Comparison of ENCODE assay signal across 9 cellular contexts in genomic region chr19:1262687-1263123, GRCh38. TPM values are rescaled to one million over a fixed set of nuclear protein-coding genes. Genes with fewer than 3 reads are reported as not detected.
DNase-seq lines count a peak whose midpoint lies in the region; ATAC-seq and TF ChIP-seq lines count a peak whose summit lies in the region.
"Had no signal": no experiment of that assay in that cellular context is flagged by ENCODE, and none has a peak within 500 bp of the region (broad histone marks: within the 10 kb centered on the region; RNA-seq: fewer than 3 reads in every experiment).

No MANE protein-coding gene starts in this region.

- POLR2A ChIA-PET in HEK293 (lab: Yijun Ruan, JAX), result interaction anchor here (0.6 to 7.7 kb wide), 4 partner anchors 6 to 1799 kb away, joined by 4 to 407 read pairs (median 22); no protein-coding TSS in a partner anchor

- CTCF ChIA-PET in HEK293 (lab: Yijun Ruan, JAX), result interaction anchor here (11.3 kb wide), 1 partner anchor 18 kb away, joined by 299 read pairs; no protein-coding TSS in a partner anchor

- TF ChIP-seq CTCF in HEK293 (tag by site-specific recombination; IDR thresholded peaks at IDR 0.05), result no peak

- DNase-seq in activated T-helper 1 cell treated with anti-CD3 and anti-CD28 coated beads, Interleukin-12 subunit alpha, Interleukin-12 subunit beta, Interleukin-2, Interleukin-4 antibody, amounts not matched to agents 30 ng/mL and 10 ng/mL and 1 ng/mL, durations not matched to agents 14 hours and 24 hours and 36 hours (ENCODE audit: low spot score), result no peak
- DNase-seq in iPS-NIHi7 (ENCODE audit: extremely low spot score), result peak; percentile 44
- no peak for DNase-seq in head of caudate nucleus
- DNase-seq in effector CD4-positive, alpha-beta T cell, result no peak

- H3K4me3 ChIP-seq in HEK293 (ENCODE audit: low read depth, low read length), result no peak overlapping the region

- peak overlapping the region; percentile 53 for H3K4me3 Mint-ChIP-seq in activated T-helper 1 cell treated with anti-CD3 and anti-CD28 coated beads, Interleukin-12 subunit alpha, Interleukin-12 subunit beta, Interleukin-2, Interleukin-4 antibody, amounts not matched to agents 30 ng/mL and 10 ng/mL and 1 ng/mL, durations not matched to agents 14 hours and 24 hours and 36 hours
- peak overlapping the region; percentile 81 for H3K4me3 Mint-ChIP-seq in stimulated activated memory B cell treated with anti-CD40 and anti-IgM and Interleukin-4, amounts not matched to agents 10 μg/mL and 1 μg/mL and 100 μg/mL, for 72 hours

- peaks cover 42% of the 10 kb centered on the region for H3K4me1 Mint-ChIP-seq in activated T-helper 1 cell treated with anti-CD3 and anti-CD28 coated beads, Interleukin-12 subunit alpha, Interleukin-12 subunit beta, Interleukin-2, Interleukin-4 antibody, amounts not matched to agents 30 ng/mL and 10 ng/mL and 1 ng/mL, durations not matched to agents 14 hours and 24 hours and 36 hours (ENCODE audit: low read depth)
- peaks cover 81% of the 10 kb centered on the region for H3K4me1 Mint-ChIP-seq in stimulated activated memory B cell treated with anti-CD40 and anti-IgM and Interleukin-4, amounts not matched to agents 10 μg/mL and 1 μg/mL and 100 μg/mL, for 72 hours

- no peak for ATAC-seq in stimulated activated memory B cell treated with anti-CD40 and anti-IgM and Interleukin-4, amounts not matched to agents 10 μg/mL and 1 μg/mL and 100 μg/mL, for 72 hours
- ATAC-seq in HG02870 (IDR thresholded peaks at IDR 0.05; ENCODE audit: unreplicated experiment) (no peak), HG02588 (IDR thresholded peaks at IDR 0.05; ENCODE audit: unreplicated experiment) (no peak)

- H3K36me3 Mint-ChIP-seq in activated T-helper 1 cell treated with anti-CD3 and anti-CD28 coated beads, Interleukin-12 subunit alpha, Interleukin-12 subunit beta, Interleukin-2, Interleukin-4 antibody, amounts not matched to agents 30 ng/mL and 10 ng/mL and 1 ng/mL, durations not matched to agents 14 hours and 24 hours and 36 hours (ENCODE audit: low read depth), result peaks cover 17% of the 10 kb centered on the region
- H3K36me3 Mint-ChIP-seq in stimulated activated memory B cell treated with anti-CD40 and anti-IgM and Interleukin-4, amounts not matched to agents 10 μg/mL and 1 μg/mL and 100 μg/mL, for 72 hours, result peaks cover 12% of the 10 kb centered on the region

- H3K27ac ChIP-seq in HEK293 (ENCODE audit: extremely low read depth, low read depth, low read length), result no peak overlapping the region

- no peaks in the 10 kb centered on the region for H3K9me3 Mint-ChIP-seq in activated T-helper 1 cell treated with anti-CD3 and anti-CD28 coated beads, Interleukin-12 subunit alpha, Interleukin-12 subunit beta, Interleukin-2, Interleukin-4 antibody, amounts not matched to agents 30 ng/mL and 10 ng/mL and 1 ng/mL, durations not matched to agents 14 hours and 24 hours and 36 hours
- no peaks in the 10 kb centered on the region for H3K9me3 Mint-ChIP-seq in stimulated activated memory B cell treated with anti-CD40 and anti-IgM and Interleukin-4, amounts not matched to agents 10 μg/mL and 1 μg/mL and 100 μg/mL, for 72 hours

- peaks cover 27% of the 10 kb centered on the region for H3K4me1 ChIP-seq in HEK293 (ENCODE audit: control insufficient read depth, insufficient read depth, low read length)

- no peaks in the 10 kb centered on the region for H3K27me3 Mint-ChIP-seq in activated T-helper 1 cell treated with anti-CD3 and anti-CD28 coated beads, Interleukin-12 subunit alpha, Interleukin-12 subunit beta, Interleukin-2, Interleukin-4 antibody, amounts not matched to agents 30 ng/mL and 10 ng/mL and 1 ng/mL, durations not matched to agents 14 hours and 24 hours and 36 hours (ENCODE audit: insufficient read depth)
- H3K27me3 Mint-ChIP-seq in stimulated activated memory B cell treated with anti-CD40 and anti-IgM and Interleukin-4, amounts not matched to agents 10 μg/mL and 1 μg/mL and 100 μg/mL, for 72 hours, result no peaks in the 10 kb centered on the region

- no peaks in the 10 kb centered on the region for H3K9me3 ChIP-seq in HEK293 (ENCODE audit: control insufficient read depth, insufficient read depth, low read depth, low read length)

- peaks cover 1 to 5% of the 10 kb centered on the region in 2 experiments for H3K36me3 ChIP-seq in HEK293 (ENCODE audit: control insufficient read depth in 2 of 2, insufficient read depth in 1 of 2, low read length in 2 of 2)

- intact Hi-C loops in activated T-helper 1 cell treated with anti-CD3 and anti-CD28 coated beads, Interleukin-12 subunit alpha, Interleukin-12 subunit beta, Interleukin-2, Interleukin-4 antibody, amounts not matched to agents 30 ng/mL and 10 ng/mL and 1 ng/mL, durations not matched to agents 14 hours and 24 hours and 36 hours (cut with micrococcal nuclease), result no loop called here
- intact Hi-C loops in head of caudate nucleus (cut with DNase I), result no loop called here

- H3K27ac Mint-ChIP-seq in activated T-helper 1 cell treated with anti-CD3 and anti-CD28 coated beads, Interleukin-12 subunit alpha, Interleukin-12 subunit beta, Interleukin-2, Interleukin-4 antibody, amounts not matched to agents 30 ng/mL and 10 ng/mL and 1 ng/mL, durations not matched to agents 14 hours and 24 hours and 36 hours, result no peak overlapping the region
- H3K27ac Mint-ChIP-seq in stimulated activated memory B cell treated with anti-CD40 and anti-IgM and Interleukin-4, amounts not matched to agents 10 μg/mL and 1 μg/mL and 100 μg/mL, for 72 hours, result peak overlapping the region; percentile 97

TF ChIP-seq in HEK293, 187 proteins besides CTCF, POLR2A, EP300 and RAD21 (continues in another document):
- TF ChIP-seq PATZ1 (tag by site-specific recombination; IDR thresholded peaks at IDR 0.05) (0 out of 2 replicates have a peak, but pooled peaks have one; percentile 29), ZBTB10 (tag by site-specific recombination; IDR thresholded peaks at IDR 0.05) (0 out of 2 replicates have a peak, but pooled peaks have one; percentile 57), EGR2 (tag by site-specific recombination; IDR thresholded peaks at IDR 0.05; ENCODE audit: low read depth) (peak; percentile 95), BCL11B (tag by site-specific recombination; IDR thresholded peaks at IDR 0.05; ENCODE audit: low read depth) (peak; percentile 82; the same call in 1 of the 2 replicates), KLF1 (tag by site-specific recombination; IDR thresholded peaks at IDR 0.05) (peak; percentile 99), ZNF366 (tag by site-specific recombination; conservative IDR thresholded peaks at IDR 0.05) (peak; percentile 39; the same call in 1 of the 2 replicates), KLF8 (tag by site-specific recombination; IDR thresholded peaks at IDR 0.05) (peak; percentile 80; the same call in 1 of the 2 replicates), ZFHX2 (tag by site-specific recombination; conservative IDR thresholded peaks at IDR 0.05) (peak; percentile 99), YY1 (tag by site-specific recombination; IDR thresholded peaks at IDR 0.05) (no peak)

RNA-seq across cellular contexts. Expression of gene CIRBP, which starts 6.4 kb away (rescaled TPM):
- 245 and 256 TPM in 2 replicates for total RNA-seq in activated T-helper 1 cell treated with anti-CD3 and anti-CD28 coated beads, Interleukin-12 subunit alpha, Interleukin-12 subunit beta, Interleukin-2, Interleukin-4 antibody, amounts not matched to agents 30 ng/mL and 10 ng/mL and 1 ng/mL, durations not matched to agents 14 hours and 24 hours and 36 hours

RNA-seq across cellular contexts. Expression of gene FAM174C, which starts 12.6 kb away (rescaled TPM):
- 119 and 128 TPM in 2 replicates for total RNA-seq in activated T-helper 1 cell treated with anti-CD3 and anti-CD28 coated beads, Interleukin-12 subunit alpha, Interleukin-12 subunit beta, Interleukin-2, Interleukin-4 antibody, amounts not matched to agents 30 ng/mL and 10 ng/mL and 1 ng/mL, durations not matched to agents 14 hours and 24 hours and 36 hours

RNA-seq across cellular contexts. Expression of gene MIDN, which starts 14.3 kb away (rescaled TPM):
- total RNA-seq in activated T-helper 1 cell treated with anti-CD3 and anti-CD28 coated beads, Interleukin-12 subunit alpha, Interleukin-12 subunit beta, Interleukin-2, Interleukin-4 antibody, amounts not matched to agents 30 ng/mL and 10 ng/mL and 1 ng/mL, durations not matched to agents 14 hours and 24 hours and 36 hours, result 87.6 and 91.6 TPM in 2 replicates

RNA-seq across cellular contexts. Expression of gene ATP5F1D, which starts 21.2 kb away (rescaled TPM):
- total RNA-seq in activated T-helper 1 cell treated with anti-CD3 and anti-CD28 coated beads, Interleukin-12 subunit alpha, Interleukin-12 subunit beta, Interleukin-2, Interleukin-4 antibody, amounts not matched to agents 30 ng/mL and 10 ng/mL and 1 ng/mL, durations not matched to agents 14 hours and 24 hours and 36 hours, result 234 and 239 TPM in 2 replicates

RNA-seq across cellular contexts. Expression of gene EFNA2, which starts 23.0 kb away (rescaled TPM):
- not detected in 2 replicates for total RNA-seq in activated T-helper 1 cell treated with anti-CD3 and anti-CD28 coated beads, Interleukin-12 subunit alpha, Interleukin-12 subunit beta, Interleukin-2, Interleukin-4 antibody, amounts not matched to agents 30 ng/mL and 10 ng/mL and 1 ng/mL, durations not matched to agents 14 hours and 24 hours and 36 hours
- total RNA-seq: subcutaneous adipose tissue had no signal
